In the genomic region with DNA sequence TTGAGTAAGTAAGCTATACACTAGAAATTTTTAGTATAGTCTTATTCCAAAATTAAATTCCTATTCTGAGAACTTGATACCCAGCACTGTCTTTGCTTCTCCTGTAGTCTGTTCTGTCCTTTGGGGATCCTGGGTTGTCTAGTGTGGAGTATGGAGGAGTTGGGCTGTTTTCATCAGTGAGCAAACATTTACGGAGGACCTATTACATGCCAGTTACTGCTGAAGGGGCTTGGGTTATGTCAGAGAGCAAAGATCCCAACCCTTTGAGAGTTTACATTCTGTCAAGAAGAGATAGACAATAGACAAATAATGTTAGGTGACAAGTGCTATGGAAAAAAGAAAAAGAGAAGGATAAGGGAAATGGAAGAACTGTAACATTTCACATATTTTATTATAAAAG, we compare ENCODE assay signal across 15 cellular contexts. TPM values are rescaled to one million over a fixed set of nuclear protein-coding genes. Genes with fewer than 3 reads are reported as not detected.
DNase-seq lines count a peak whose midpoint lies in the region; ATAC-seq and TF ChIP-seq lines count a peak whose summit lies in the region.
"Had no signal": no experiment of that assay in that cellular context is flagged by ENCODE, and none has a peak within 500 bp of the region (broad histone marks: within the 10 kb centered on the region; RNA-seq: fewer than 3 reads in every experiment).

No MANE protein-coding gene starts in this region.

- H3K9me3 Mint-ChIP-seq in activated CD8-positive, alpha-beta memory T cell treated with anti-CD3 and anti-CD28 coated beads, Interleukin-2, amount 10 ng/mL, durations not matched to agents 7 days and 5 days (ENCODE audit: low read depth) = no peaks in the 10 kb centered on the region
- no peaks in the 10 kb centered on the region for H3K9me3 Mint-ChIP-seq in activated naive CD8-positive, alpha-beta T cell treated with anti-CD3 and anti-CD28 coated beads, Interleukin-2, amount 10 ng/mL, durations not matched to agents 7 days and 5 days
- H3K9me3 Mint-ChIP-seq: GM23338 had no signal

- CTCF ChIA-PET in activated CD8-positive, alpha-beta memory T cell treated with anti-CD3 and anti-CD28 coated beads, Interleukin-2, amount 10 ng/mL, durations not matched to agents 7 days and 5 days (lab: Charles Lee) = interaction anchor here (1.2 to 1.3 kb wide), 2 partner anchors 44 to 62 kb away, joined by 3 to 4 read pairs; no protein-coding TSS in a partner anchor

- no peak for TF ChIP-seq CTCF in KMS-11 (conservative IDR thresholded peaks at IDR 0.05; ENCODE audit: low read depth, low read length)
- TF ChIP-seq CTCF in osteoblast (IDR thresholded peaks at IDR 0.05; ENCODE audit: extremely low read depth, low read depth, low read length) = no peak
- TF ChIP-seq CTCF in uterus (IDR thresholded peaks at IDR 0.05) = no peak

- H3K27me3 ChIP-seq in KMS-11 (ENCODE audit: insufficient read depth, low read depth) (no peaks in the 10 kb centered on the region), osteoblast (ENCODE audit: insufficient read depth, low read length) (no peaks in the 10 kb centered on the region), uterus (no peaks in the 10 kb centered on the region)

- H3K27ac ChIP-seq in KMS-11 (peak overlapping the region; percentile 29; the same call in 1 of the 2 replicates), osteoblast (ENCODE audit: low read depth, low read length) (no peak overlapping the region), uterus (no peak overlapping the region)
- H3K27ac ChIP-seq: prostate gland had no signal

- H3K9ac ChIP-seq in KMS-11 = no peak overlapping the region

- H3K36me3 ChIP-seq in KMS-11 (ENCODE audit: insufficient read depth) (no peaks in the 10 kb centered on the region), osteoblast (ENCODE audit: insufficient read depth, low read length) (no peaks in the 10 kb centered on the region), uterus (no peaks in the 10 kb centered on the region)
- H3K36me3 ChIP-seq: prostate gland had no signal

- peaks cover 78% of the 10 kb centered on the region for H3K4me1 Mint-ChIP-seq in activated CD8-positive, alpha-beta memory T cell treated with anti-CD3 and anti-CD28 coated beads, Interleukin-2, amount 10 ng/mL, durations not matched to agents 7 days and 5 days
- peaks cover 62% of the 10 kb centered on the region for H3K4me1 Mint-ChIP-seq in activated naive CD8-positive, alpha-beta T cell treated with anti-CD3 and anti-CD28 coated beads, Interleukin-2, amount 10 ng/mL, durations not matched to agents 7 days and 5 days

- no peak overlapping the region for H3K4me3 Mint-ChIP-seq in activated CD8-positive, alpha-beta memory T cell treated with anti-CD3 and anti-CD28 coated beads, Interleukin-2, amount 10 ng/mL, durations not matched to agents 7 days and 5 days
- no peak overlapping the region for H3K4me3 Mint-ChIP-seq in activated naive CD8-positive, alpha-beta T cell treated with anti-CD3 and anti-CD28 coated beads, Interleukin-2, amount 10 ng/mL, durations not matched to agents 7 days and 5 days
- H3K4me3 Mint-ChIP-seq: GM23338 had no signal

- H3K9me3 ChIP-seq in osteoblast (ENCODE audit: low read depth, low read length) (no peaks in the 10 kb centered on the region), uterus (no peaks in the 10 kb centered on the region)
- H3K9me3 ChIP-seq: prostate gland had no signal

- H3K4me3 ChIP-seq in KMS-11 (IDR thresholded peaks at IDR 0.05; ENCODE audit: insufficient read depth, low read depth, low read length) (no peak overlapping the region), osteoblast (ENCODE audit: insufficient read depth, low read length) (no peak overlapping the region), uterus (no peak overlapping the region)
- H3K4me3 ChIP-seq: GM23338, prostate gland had no signal

- no peaks in the 10 kb centered on the region for H3K27me3 Mint-ChIP-seq in activated CD8-positive, alpha-beta memory T cell treated with anti-CD3 and anti-CD28 coated beads, Interleukin-2, amount 10 ng/mL, durations not matched to agents 7 days and 5 days
- no peaks in the 10 kb centered on the region for H3K27me3 Mint-ChIP-seq in activated naive CD8-positive, alpha-beta T cell treated with anti-CD3 and anti-CD28 coated beads, Interleukin-2, amount 10 ng/mL, durations not matched to agents 7 days and 5 days

- peaks cover 99% of the 10 kb centered on the region for H3K79me2 ChIP-seq in KMS-11 (ENCODE audit: insufficient read depth, low read depth)
- H3K79me2 ChIP-seq in osteoblast (ENCODE audit: insufficient read depth, low read length) = peaks cover 93% of the 10 kb centered on the region

- peaks cover 10% of the 10 kb centered on the region for H3K36me3 Mint-ChIP-seq in activated CD8-positive, alpha-beta memory T cell treated with anti-CD3 and anti-CD28 coated beads, Interleukin-2, amount 10 ng/mL, durations not matched to agents 7 days and 5 days
- H3K36me3 Mint-ChIP-seq in activated naive CD8-positive, alpha-beta T cell treated with anti-CD3 and anti-CD28 coated beads, Interleukin-2, amount 10 ng/mL, durations not matched to agents 7 days and 5 days = peaks cover 7% of the 10 kb centered on the region

- H3K4me1 ChIP-seq in KMS-11 (ENCODE audit: low read depth, poor library complexity, severe bottlenecking) (peaks cover 59% of the 10 kb centered on the region), osteoblast (ENCODE audit: insufficient read depth, low read length) (peaks cover 17% of the 10 kb centered on the region), uterus (peaks cover 0 to 3% of the 10 kb centered on the region in 2 donors)
- H3K4me1 ChIP-seq: prostate gland had no signal

- no peak for ATAC-seq in activated CD8-positive, alpha-beta memory T cell treated with anti-CD3 and anti-CD28 coated beads, Interleukin-2, amount 10 ng/mL, durations not matched to agents 7 days and 5 days
- ATAC-seq in activated naive CD8-positive, alpha-beta T cell treated with anti-CD3 and anti-CD28 coated beads, Interleukin-2, amount 10 ng/mL, durations not matched to agents 7 days and 5 days (ENCODE audit: low read depth) = no peak
- no peak for ATAC-seq in GM21423 (IDR thresholded peaks at IDR 0.05; ENCODE audit: unreplicated experiment)
- ATAC-seq: PC-3 had no signal

- TF ChIP-seq POLR2A in uterus (IDR thresholded peaks at IDR 0.05) = no peak

- H3K4me2 ChIP-seq in KMS-11 (peak overlapping the region; percentile 59), osteoblast (ENCODE audit: insufficient read depth, low read length) (no peak overlapping the region)
- H3K4me2 ChIP-seq: GM23338 had no signal

- intact Hi-C loops in uterus (cut with DNase I; ENCODE audit: low total_unique reads) = no loop called here

- DNase-seq in activated CD8-positive, alpha-beta memory T cell treated with anti-CD3 and anti-CD28 coated beads, Interleukin-2, amount 10 ng/mL, durations not matched to agents 7 days and 5 days = no peak
- no peak for DNase-seq in activated CD8-positive, alpha-beta memory T cell treated with anti-CD3 and anti-CD28 coated beads for 24 hours
- no peak for DNase-seq in activated naive CD8-positive, alpha-beta T cell treated with anti-CD3 and anti-CD28 coated beads, Interleukin-2, amount 10 ng/mL, durations not matched to agents 7 days and 5 days
- peak; percentile 26 for DNase-seq in osteoblast (ENCODE audit: insufficient read length, low spot score, missing footprints)
- no peak for DNase-seq in anterior cingulate cortex (lab: John Stamatoyannopoulos, UW)
- no peak for DNase-seq in uterus
- DNase-seq: amygdala; dermis blood vessel endothelial cell; midbrain; PC-3; stimulated activated CD4-positive, alpha-beta T cell treated with anti-CD3 and anti-CD28 coated beads, Interleukin-1b, Interleukin-23, amount 100 ng/mL, for 48 hours had no signal

- H3K27ac Mint-ChIP-seq in activated CD8-positive, alpha-beta memory T cell treated with anti-CD3 and anti-CD28 coated beads, Interleukin-2, amount 10 ng/mL, durations not matched to agents 7 days and 5 days = peak overlapping the region; percentile 67
- H3K27ac Mint-ChIP-seq in activated naive CD8-positive, alpha-beta T cell treated with anti-CD3 and anti-CD28 coated beads, Interleukin-2, amount 10 ng/mL, durations not matched to agents 7 days and 5 days = peak overlapping the region; percentile 66
- H3K27ac Mint-ChIP-seq: GM23338 had no signal

- H2AFZ ChIP-seq in KMS-11 (ENCODE audit: low read depth) (no peak overlapping the region), osteoblast (ENCODE audit: low read length) (no peak overlapping the region)
- H2AFZ ChIP-seq: GM23338 had no signal

- POLR2A ChIA-PET in activated naive CD8-positive, alpha-beta T cell treated with anti-CD3 and anti-CD28 coated beads, Interleukin-2, amount 10 ng/mL, durations not matched to agents 7 days and 5 days (lab: Charles Lee) = interaction anchor here (0.9 kb wide), 1 partner anchor 121 kb away, joined by 5 read pairs; no protein-coding TSS in a partner anchor

- H4K20me1 ChIP-seq in KMS-11 (ENCODE audit: insufficient read depth) (peaks cover 38% of the 10 kb centered on the region; the same call in 1 of the 2 replicates), osteoblast (ENCODE audit: insufficient read depth, low read length) (peaks cover 41% of the 10 kb centered on the region)

RNA-seq across cellular contexts. Expression of a gene that starts 9.0 kb away (rescaled TPM):
- 10 to 100 TPM; 71.5 to 71.7 TPM for total RNA-seq in activated CD8-positive, alpha-beta memory T cell treated with anti-CD3 and anti-CD28 coated beads, Interleukin-2, amount 10 ng/mL, durations not matched to agents 7 days and 5 days
- total RNA-seq in activated naive CD8-positive, alpha-beta T cell treated with anti-CD3 and anti-CD28 coated beads, Interleukin-2, amount 10 ng/mL, durations not matched to agents 7 days and 5 days = 10 to 100 TPM; 77.9 to 82.7 TPM
- total RNA-seq in osteoblast (33.0 and 36.2 TPM in 2 replicates), uterus (10 to 100 TPM in 3 of 4 donors, 1 to 10 TPM in 1; 3.8 to 45.2 (median 22.9) TPM)
